ENCODE assay signal across 17 cellular contexts in the genomic region with DNA sequence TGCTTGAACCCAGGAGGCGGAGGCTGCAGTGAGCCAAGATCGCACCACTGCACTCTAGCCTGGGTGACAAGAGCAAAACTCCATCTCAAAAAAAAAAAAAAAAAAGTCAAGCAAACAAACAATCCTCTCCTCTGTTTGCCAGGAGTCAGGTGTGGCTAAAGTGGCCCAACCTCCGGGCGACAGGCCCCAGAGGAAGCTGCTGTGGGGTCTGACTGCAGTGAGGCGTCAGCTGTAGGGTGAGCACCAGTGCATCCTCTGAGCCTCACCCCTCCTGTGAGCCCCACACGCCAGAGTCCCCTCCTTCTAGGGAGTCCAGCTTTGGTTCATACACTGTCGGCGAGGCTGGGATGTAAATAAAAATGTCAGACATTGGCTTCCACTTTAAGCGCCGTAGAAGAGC.
"Had no signal": no experiment of that assay in that cellular context is flagged by ENCODE, and none has a peak within 500 bp of the region (broad histone marks: within the 10 kb centered on the region; RNA-seq: fewer than 3 reads in every experiment).

No MANE protein-coding gene starts in this region.

- H3K4me1 ChIP-seq: uterus had no signal

- H3K27me3 ChIP-seq: uterus had no signal

- H3K27me3 Mint-ChIP-seq: brain had no signal

- H3K4me3 Mint-ChIP-seq: activated CD4-positive, alpha-beta T cell treated with anti-CD3 and anti-CD28 coated beads, Interleukin-2, amount 10 ng/mL, durations not matched to agents 7 days and 5 days; activated naive CD8-positive, alpha-beta T cell; activated T-cell treated with anti-CD3 and anti-CD28 coated beads, Interleukin-2, amount 50 U/mL, for 24 hours; brain; central memory CD8-positive, alpha-beta T cell; natural killer cell treated with Interleukin-12 subunit alpha and Interleukin-12 subunit beta and Interleukin-15 and Interleukin-18, amount 100 ng/mL, for 72 hours; stimulated activated naive CD8-positive, alpha-beta T cell treated with anti-CD3 and anti-CD28 coated beads, Interleukin-15, Interleukin-2, amounts not matched to agents 100 ng/mL and 50 ng/mL, for 24 hours; T-helper 1 cell treated with Interleukin-12 subunit alpha and Interleukin-12 subunit beta and Interleukin-4 antibody, amounts not matched to agents 30 μg/mL and 1 μg/mL, for 36 hours had no signal

- H3K4me3 ChIP-seq: thoracic aorta, uterus had no signal

- H3K27ac ChIP-seq: thoracic aorta, uterus had no signal

- H3K27ac Mint-ChIP-seq: activated CD4-positive, alpha-beta T cell treated with anti-CD3 and anti-CD28 coated beads, Interleukin-2, amount 10 ng/mL, durations not matched to agents 7 days and 5 days; activated naive CD8-positive, alpha-beta T cell; activated T-cell treated with anti-CD3 and anti-CD28 coated beads, Interleukin-2, amount 50 U/mL, for 24 hours; natural killer cell treated with Interleukin-12 subunit alpha and Interleukin-12 subunit beta and Interleukin-15 and Interleukin-18, amount 100 ng/mL, for 72 hours; stimulated activated naive CD8-positive, alpha-beta T cell treated with anti-CD3 and anti-CD28 coated beads, Interleukin-15, Interleukin-2, amounts not matched to agents 100 ng/mL and 50 ng/mL, for 24 hours; T-helper 1 cell treated with Interleukin-12 subunit alpha and Interleukin-12 subunit beta and Interleukin-4 antibody, amounts not matched to agents 30 μg/mL and 1 μg/mL, for 36 hours had no signal

- H3K36me3 Mint-ChIP-seq: activated naive CD8-positive, alpha-beta T cell; natural killer cell treated with Interleukin-12 subunit alpha and Interleukin-12 subunit beta and Interleukin-15 and Interleukin-18, amount 100 ng/mL, for 72 hours had no signal

- ATAC-seq: left cardiac atrium had no signal

- DNase-seq: activated CD4-positive, alpha-beta T cell treated with anti-CD3 and anti-CD28 coated beads, Interleukin-2, amount 10 ng/mL, durations not matched to agents 7 days and 5 days; activated CD4-positive, CD25-positive, alpha-beta regulatory T cell; activated gamma-delta T cell; activated T-cell treated with anti-CD3 and anti-CD28 coated beads, Interleukin-2, amount 50 U/mL, for 24 hours; amygdala; glutamatergic neuron; left cardiac atrium; stimulated activated CD4-positive, alpha-beta T cell treated with anti-CD3 and anti-CD28 coated beads, Interleukin-15, amount 100 ng/mL, for 24 hours; stimulated activated CD4-positive, alpha-beta T cell treated with anti-CD3 and anti-CD28 coated beads, Interleukin-4, amount 100 ng/mL, for 24 hours; uterus had no signal

- H3K9me3 ChIP-seq: thoracic aorta, uterus had no signal

- H3K9me3 Mint-ChIP-seq: activated CD4-positive, alpha-beta T cell treated with anti-CD3 and anti-CD28 coated beads, Interleukin-2, amount 10 ng/mL, durations not matched to agents 7 days and 5 days; activated T-cell treated with anti-CD3 and anti-CD28 coated beads, Interleukin-2, amount 50 U/mL, for 24 hours; central memory CD8-positive, alpha-beta T cell; natural killer cell treated with Interleukin-12 subunit alpha and Interleukin-12 subunit beta and Interleukin-15 and Interleukin-18, amount 100 ng/mL, for 72 hours; stimulated activated naive CD8-positive, alpha-beta T cell treated with anti-CD3 and anti-CD28 coated beads, Interleukin-15, Interleukin-2, amounts not matched to agents 100 ng/mL and 50 ng/mL, for 24 hours; T-helper 1 cell treated with Interleukin-12 subunit alpha and Interleukin-12 subunit beta and Interleukin-4 antibody, amounts not matched to agents 30 μg/mL and 1 μg/mL, for 36 hours had no signal

- H3K4me1 Mint-ChIP-seq: central memory CD8-positive, alpha-beta T cell had no signal

- H3K36me3 ChIP-seq: thoracic aorta, uterus had no signal
